10 cellular contexts compared by ENCODE assay signal in the genomic region with DNA sequence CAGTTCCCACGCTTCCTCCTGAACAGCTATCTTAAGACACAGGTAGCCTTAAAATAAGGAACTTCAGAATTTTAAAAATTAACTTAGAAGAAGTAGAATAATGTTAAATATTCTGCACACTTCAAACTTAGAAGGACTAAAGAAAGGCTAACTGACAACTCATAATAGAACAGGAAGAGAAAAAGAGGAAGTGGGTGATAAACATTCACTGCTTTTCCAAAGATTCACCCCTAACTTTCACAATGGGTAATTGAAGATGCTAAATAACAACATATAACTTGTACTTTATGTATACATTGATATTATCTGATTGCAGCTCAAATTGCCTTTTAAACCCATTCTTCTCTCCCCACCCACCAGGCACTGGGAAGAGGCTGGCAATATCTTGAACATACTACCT.
DNase-seq lines count a peak whose midpoint lies in the region; ATAC-seq and TF ChIP-seq lines count a peak whose summit lies in the region.
"Had no signal": no experiment of that assay in that cellular context is flagged by ENCODE, and none has a peak within 500 bp of the region (broad histone marks: within the 10 kb centered on the region; RNA-seq: fewer than 3 reads in every experiment).

No MANE protein-coding gene starts in this region.

- no peak overlapping the region for H3K4me3 Mint-ChIP-seq in activated naive CD8-positive, alpha-beta T cell treated with anti-CD3 and anti-CD28 coated beads for 36 hours
- H3K4me3 Mint-ChIP-seq: stimulated activated naive CD8-positive, alpha-beta T cell treated with anti-CD3 and anti-CD28 coated beads, Interleukin-15, Interleukin-2, amounts not matched to agents 100 ng/mL and 50 ng/mL, for 24 hours had no signal

- no peaks in the 10 kb centered on the region for H3K9me3 Mint-ChIP-seq in activated naive CD8-positive, alpha-beta T cell treated with anti-CD3 and anti-CD28 coated beads for 36 hours
- H3K9me3 Mint-ChIP-seq: stimulated activated naive CD8-positive, alpha-beta T cell treated with anti-CD3 and anti-CD28 coated beads, Interleukin-15, Interleukin-2, amounts not matched to agents 100 ng/mL and 50 ng/mL, for 24 hours had no signal

- POLR2A ChIA-PET in GM10248 (lab: Yijun Ruan, JAX): no interaction called here

- intact Hi-C loops in cardiac septum (cut with DNase I): no loop called here

- peaks cover 6% of the 10 kb centered on the region for H3K4me1 Mint-ChIP-seq in activated naive CD8-positive, alpha-beta T cell treated with anti-CD3 and anti-CD28 coated beads for 36 hours

- DNase-seq in GM10248 (ENCODE audit: extremely low spot score) (peak; percentile 43), NOMO-1 treated with DMSO at 0.1 percent for 48 hours (lab: John Stamatoyannopoulos, UW; ENCODE audit: unreplicated experiment) (peak; percentile 87), cardiac septum (ENCODE audit: low spot score) (no peak), NCI-H146 (lab: John Stamatoyannopoulos, UW) (no peak), foreskin keratinocyte (no peak)
- DNase-seq in activated naive CD8-positive, alpha-beta T cell treated with anti-CD3 and anti-CD28 coated beads for 36 hours: no peak
- DNase-seq: gastrocnemius medialis had no signal

- H3K36me3 Mint-ChIP-seq in activated naive CD8-positive, alpha-beta T cell treated with anti-CD3 and anti-CD28 coated beads for 36 hours: no peaks in the 10 kb centered on the region

- no peaks in the 10 kb centered on the region for H3K27me3 ChIP-seq in foreskin keratinocyte
- H3K27me3 ChIP-seq: gastrocnemius medialis had no signal

- CTCF ChIA-PET in GM10248 (lab: Yijun Ruan, JAX): no interaction called here

- no peak overlapping the region for H3K27ac Mint-ChIP-seq in activated naive CD8-positive, alpha-beta T cell treated with anti-CD3 and anti-CD28 coated beads for 36 hours
- H3K27ac Mint-ChIP-seq: stimulated activated naive CD8-positive, alpha-beta T cell treated with anti-CD3 and anti-CD28 coated beads, Interleukin-15, Interleukin-2, amounts not matched to agents 100 ng/mL and 50 ng/mL, for 24 hours had no signal

- H3K27ac ChIP-seq in foreskin keratinocyte: no peak overlapping the region
- H3K27ac ChIP-seq: gastrocnemius medialis had no signal

- ATAC-seq in GM19463 (IDR thresholded peaks at IDR 0.05; ENCODE audit: unreplicated experiment) (peak; percentile 47), HG03025 (IDR thresholded peaks at IDR 0.05; ENCODE audit: low FRiP score, unreplicated experiment) (peak; percentile 54), foreskin keratinocyte (no peak)
- ATAC-seq: gastrocnemius medialis had no signal

- H3K27me3 Mint-ChIP-seq in activated naive CD8-positive, alpha-beta T cell treated with anti-CD3 and anti-CD28 coated beads for 36 hours: peaks cover 15% of the 10 kb centered on the region

- no peaks in the 10 kb centered on the region for H3K4me1 ChIP-seq in foreskin keratinocyte
- H3K4me1 ChIP-seq: gastrocnemius medialis had no signal

- TF ChIP-seq CTCF in GM10248 (IDR thresholded peaks at IDR 0.05; ENCODE audit: control extremely low read depth, extremely low read depth, low read depth, missing control alignments): no peak
- no peak for TF ChIP-seq CTCF in foreskin keratinocyte (conservative IDR thresholded peaks at IDR 0.05)

Comparison
In these comparisons a context has a peak if more than half of its experiments do, and no peak if none do; other contexts are left out.
1. DNase-seq: peak in GM10248 (single experiment) and NOMO-1 treated with DMSO at 0.1 percent for 48 hours (single experiment); none in cardiac septum (single experiment), activated naive CD8-positive, alpha-beta T cell treated with anti-CD3 and anti-CD28 coated beads for 36 hours (single experiment), NCI-H146 (single experiment) and foreskin keratinocyte (0 of 2).